Comparison of ENCODE assay signal across 23 cellular contexts in the genomic region with DNA sequence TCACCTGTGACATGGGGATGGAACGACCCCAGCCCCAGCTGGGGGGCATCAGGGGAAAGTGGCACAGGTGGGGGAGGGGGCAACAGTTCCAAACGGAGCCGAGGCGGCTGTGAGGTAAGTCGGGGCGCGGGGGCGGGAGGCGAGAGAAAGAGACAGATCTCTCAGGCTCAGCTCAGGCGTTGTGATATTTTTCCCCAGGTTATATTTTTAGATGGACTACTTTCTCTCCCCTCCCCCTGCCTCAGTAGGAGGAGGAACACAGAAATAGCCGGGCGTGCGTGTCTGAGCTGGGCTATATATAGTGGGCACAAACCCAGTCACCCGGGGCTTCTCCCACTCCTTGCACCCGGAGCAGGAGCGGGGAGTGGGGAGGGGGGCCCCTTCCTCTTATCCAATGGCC.
A peak's percentile ranks its signal among the peaks of the same experiment; 100 is the strongest.
DNase-seq lines count a peak whose midpoint lies in the region; ATAC-seq, FAIRE-seq and TF ChIP-seq lines count a peak whose summit lies in the region.
"Had no signal": no experiment of that assay in that cellular context is flagged by ENCODE, and none has a peak within 500 bp of the region (broad histone marks: within the 10 kb centered on the region; RNA-seq: fewer than 3 reads in every experiment).

No MANE protein-coding gene starts in this region.

- DNase-seq in Right ventricle myocardium superior (no peak), left ventricle myocardium inferior (no peak), K562 (ENCODE audit: extremely low read depth in 1 of 4, low spot score in 3 of 4) (no peak), left ventricle myocardium superior (no peak), posterior vena cava (ENCODE audit: low spot score) (no peak), NCI-H526 (lab: John Stamatoyannopoulos, UW) (no peak)
- no peak for DNase-seq in stimulated activated CD4-positive, alpha-beta T cell treated with anti-CD3 and anti-CD28 coated beads, Interleukin-2, amount 100 ng/mL, for 24 hours
- DNase-seq: 8988T; ACHN; CD4-positive, alpha-beta memory T cell; COR-L47; DMS153; DMS79 treated with DMSO at 0.1 percent for 48 hours; EL; GOT3; HCEC 1CT; HFFc6 had no signal

- no TSS peak for BruUV-seq in K562 (replicated peaks; lab: Mats Ljungman, UMichigan)

- H3K27me3 ChIP-seq in left ventricle myocardium inferior (ENCODE audit: low read depth) (peaks cover 21% of the 10 kb centered on the region), K562 (ENCODE audit: control insufficient read depth in 2 of 2, insufficient read depth in 2 of 2, low read length in 2 of 2) (no peaks in the 10 kb centered on the region; a peak in 1 of 5 replicates)

- H3K36me3 ChIP-seq in left ventricle myocardium inferior = no peaks in the 10 kb centered on the region
- H3K36me3 ChIP-seq in K562 (ENCODE audit: control insufficient read depth, insufficient read depth, low read length) = no peaks in the 10 kb centered on the region

- H3K27ac ChIP-seq in left ventricle myocardium inferior (replicated peaks) (no peak overlapping the region), K562 (ENCODE audit: extremely low read depth, low read depth, low read length) (no peak overlapping the region)
- H3K27ac ChIP-seq: C4-2B had no signal

- no peaks in the 10 kb centered on the region for H4K20me1 ChIP-seq in K562 (replicated peaks; ENCODE audit: control insufficient read depth, insufficient read depth, low read length)

- H3K4me2 ChIP-seq in K562 (ENCODE audit: insufficient read depth, low read length) = no peak overlapping the region

- H2AFZ ChIP-seq in K562 (ENCODE audit: low read depth, low read length) = no peak overlapping the region

- intact Hi-C loops in Right ventricle myocardium superior (cut with DNase I) (no loop called here), left ventricle myocardium inferior (cut with micrococcal nuclease) (no loop called here), K562 (cut with micrococcal nuclease) (no loop called here), left ventricle myocardium superior (cut with micrococcal nuclease) (no loop called here), posterior vena cava (cut with DNase I) (no loop called here)

- H3K79me2 ChIP-seq in K562 (ENCODE audit: control insufficient read depth, insufficient read depth, low read length) = no peaks in the 10 kb centered on the region

- no peak for FAIRE-seq in K562 (lab: Jason Lieb, UNC)
- FAIRE-seq: D721Med, G401.6, GM12891, HepG2, HTR-8/SVneo had no signal

- WGBS in K562 (ENCODE audit: insufficient coverage, low coverage, missing lambda C conversion rate) = 31% methylated on average over 8 of the region's 16 CpGs

- POLR2A ChIA-PET in K562 (lab: Yijun Ruan, JAX) = interaction anchor here (0.6 kb wide), 1 partner anchor 11 kb away, joined by 3 read pairs; no protein-coding TSS in a partner anchor

- TF ChIP-seq EP300 in K562 (IDR thresholded peaks at IDR 0.05; ENCODE audit: low read length) = no peak

- H3K9me3 ChIP-seq in left ventricle myocardium inferior (replicated peaks) (no peaks in the 10 kb centered on the region), K562 (replicated peaks; ENCODE audit: control insufficient read depth, insufficient read depth, low read depth, low read length) (no peaks in the 10 kb centered on the region)

- CTCF ChIA-PET in K562 (lab: Yijun Ruan, JAX; ENCODE audit: low intra/inter-chr PET ratio) = no interaction called here

- no peak for TF ChIP-seq POLR2A in K562 (conservative IDR thresholded peaks at IDR 0.05)

- peak; percentile 51 for ATAC-seq in Right ventricle myocardium superior (ENCODE audit: poor library complexity)
- no peak for ATAC-seq in K562
- peak; percentile 75 for ATAC-seq in left ventricle myocardium superior
- ATAC-seq: HepG2 had no signal

- no peak overlapping the region for H3K9ac ChIP-seq in K562 (ENCODE audit: insufficient read depth in 1 of 2, low read depth in 2 of 2, low read length in 2 of 2)

- no peak for TF ChIP-seq CTCF in left ventricle myocardium inferior (IDR thresholded peaks at IDR 0.05; ENCODE audit: borderline replicate concordance)
- TF ChIP-seq CTCF in K562 (IDR thresholded peaks at IDR 0.05 in 2 of 3, conservative IDR thresholded peaks at IDR 0.05 in 1 of 3; ENCODE audit: insufficient read depth in 2 of 3, low read depth in 1 of 3, low read length in 3 of 3) = no peak

- in situ Hi-C loops in K562 (cut with MboI) = no loop called here

- no peak for TF ChIP-seq RAD21 in K562 (CRISPR knock-in tag; conservative IDR thresholded peaks at IDR 0.05 in 1 of 2, IDR thresholded peaks at IDR 0.05 in 1 of 2)

- H3K9me1 ChIP-seq in K562 (ENCODE audit: control insufficient read depth, insufficient read depth, low read length) = no peaks in the 10 kb centered on the region

- H3K4me3 ChIP-seq in left ventricle myocardium inferior (no peak overlapping the region), K562 (no peak overlapping the region)

- H3K4me1 ChIP-seq in left ventricle myocardium inferior (peaks cover 8% of the 10 kb centered on the region), K562 (replicated peaks in 1 of 2; ENCODE audit: control insufficient read depth in 2 of 2, insufficient read depth in 2 of 2, low read length in 2 of 2) (peaks cover 0 to 45% of the 10 kb centered on the region in 2 experiments; a peak in 2 of 5 replicates)

TF ChIP-seq in K562, 482 proteins besides CTCF, POLR2A, EP300 and RAD21:
- TF ChIP-seq EGR1 (conservative IDR thresholded peaks at IDR 0.05) (0 out of 2 replicates have a peak, but pooled peaks have one; percentile 13), ERF (CRISPR knock-in tag; IDR thresholded peaks at IDR 0.05) (no peak)
